Comparison of ENCODE assay signal across 1 cellular context in genomic region chr7:76225951-76226350, GRCh38.
A peak's percentile ranks its signal among the peaks of the same experiment; 100 is the strongest.
TF ChIP-seq lines count a peak whose summit lies in the region.

No MANE protein-coding gene starts in this region.

TF ChIP-seq in HepG2, 621 proteins besides CTCF, POLR2A, EP300 and RAD21 (continued from another document):
- TF ChIP-seq KLF11 (CRISPR knock-in tag; IDR thresholded peaks at IDR 0.05) (no peak), FOXO4 (CRISPR knock-in tag; conservative IDR thresholded peaks at IDR 0.05) (no peak), HMG20A (CRISPR knock-in tag; IDR thresholded peaks at IDR 0.05; ENCODE audit: borderline replicate concordance) (no peak), ZNF652 (CRISPR knock-in tag; IDR thresholded peaks at IDR 0.05; ENCODE audit: borderline replicate concordance, low read depth) (peak; percentile 71), KLF12 (CRISPR knock-in tag; IDR thresholded peaks at IDR 0.05; ENCODE audit: borderline replicate concordance) (no peak), XRCC5 (optimal IDR thresholded peaks at IDR 0.05; ENCODE audit: low read length) (no peak), GPN1 (CRISPR knock-in tag; IDR thresholded peaks at IDR 0.05; ENCODE audit: borderline replicate concordance) (no peak), HNF1B (CRISPR knock-in tag; IDR thresholded peaks at IDR 0.05) (0 out of 2 replicates have a peak, but pooled peaks have one; percentile 39), ZNF143 (CRISPR knock-in tag; IDR thresholded peaks at IDR 0.05) (no peak), ZNF629 (CRISPR knock-in tag; conservative IDR thresholded peaks at IDR 0.05) (no peak)
